In the genomic region with DNA sequence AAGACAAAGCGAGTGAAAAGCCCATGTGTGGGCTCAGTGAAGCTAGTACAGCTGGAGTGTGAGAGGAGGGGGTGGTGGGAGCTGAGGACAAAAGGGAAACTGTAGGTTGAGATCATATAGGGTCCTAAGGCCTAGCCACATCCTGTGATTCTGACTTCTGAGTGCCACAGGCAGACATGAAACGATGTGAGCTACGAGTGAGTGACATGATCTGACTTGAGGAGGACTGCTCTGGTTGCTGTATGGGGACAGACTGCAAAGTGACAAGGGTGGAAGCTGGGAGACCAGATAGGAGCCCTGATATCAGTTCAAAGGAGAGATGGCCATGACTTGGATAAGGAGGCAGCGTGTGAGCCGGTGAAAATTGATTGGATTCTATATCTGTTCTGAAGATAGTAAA, we compare ENCODE assay signal across 9 cellular contexts.
DNase-seq lines count a peak whose midpoint lies in the region; ATAC-seq and TF ChIP-seq lines count a peak whose summit lies in the region.
"Had no signal": no experiment of that assay in that cellular context is flagged by ENCODE, and none has a peak within 500 bp of the region (broad histone marks: within the 10 kb centered on the region; RNA-seq: fewer than 3 reads in every experiment).

No MANE protein-coding gene starts in this region.

- intact Hi-C loops in dorsolateral prefrontal cortex (cut with DNase I) (no loop called here), heart left ventricle (cut with DNase I) (no loop called here)

- H3K9me3 ChIP-seq in heart left ventricle, result no peaks in the 10 kb centered on the region

- ATAC-seq in GM18868 (IDR thresholded peaks at IDR 0.05; ENCODE audit: unreplicated experiment) (peak; percentile 86), HG03039 (IDR thresholded peaks at IDR 0.05; ENCODE audit: unreplicated experiment) (peak; percentile 66), heart left ventricle (no peak)
- peak; percentile 80 to 95 for ATAC-seq in natural killer cell treated with Interleukin-12 subunit alpha and Interleukin-12 subunit beta and Interleukin-15 and Interleukin-18, amount 100 ng/mL, for 72 hours

- POLR2A ChIA-PET in activated CD4-positive, alpha-beta memory T cell treated with anti-CD3 and anti-CD28 coated beads, Interleukin-2, amount 10 ng/mL, durations not matched to agents 7 days and 5 days (lab: Charles Lee), result interaction anchor here (0.7 to 19.5 kb wide), 18 partner anchors 9 to 1387 kb away, joined by 3 to 290 read pairs (median 5); partner anchors contain the start of gene EIF4G2

- peak; percentile 73 for DNase-seq in activated CD4-positive, alpha-beta memory T cell treated with anti-CD3 and anti-CD28 coated beads, Interleukin-2, amount 10 ng/mL, durations not matched to agents 7 days and 5 days
- no peak for DNase-seq in natural killer cell treated with Interleukin-12 subunit alpha and Interleukin-12 subunit beta and Interleukin-15 and Interleukin-18, amount 100 ng/mL, for 72 hours (ENCODE audit: low spot score)
- no peak for DNase-seq in NCI-H774 (lab: John Stamatoyannopoulos, UW)
- DNase-seq in dorsolateral prefrontal cortex, result no peak
- DNase-seq in heart left ventricle, result no peak
- no peak for DNase-seq in NCI-H1694 treated with DMSO at 0.1 percent for 48 hours (lab: John Stamatoyannopoulos, UW)

- H3K4me1 ChIP-seq in heart left ventricle, result peaks cover 4 to 61% (median 47%) of the 10 kb centered on the region in 12 donors

- no peaks in the 10 kb centered on the region for H3K9me3 Mint-ChIP-seq in activated CD4-positive, alpha-beta memory T cell treated with anti-CD3 and anti-CD28 coated beads, Interleukin-2, amount 10 ng/mL, durations not matched to agents 7 days and 5 days
- no peaks in the 10 kb centered on the region for H3K9me3 Mint-ChIP-seq in natural killer cell treated with Interleukin-12 subunit alpha and Interleukin-12 subunit beta and Interleukin-15 and Interleukin-18, amount 100 ng/mL, for 72 hours
- H3K9me3 Mint-ChIP-seq: nephron had no signal

- H3K27ac ChIP-seq in dorsolateral prefrontal cortex (peak overlapping the region in 14 of 59 donors; percentile 1 to 86 (median 28)), heart left ventricle (peak overlapping the region in 1 of 12 donors; percentile 71)

- no peak for TF ChIP-seq CTCF in dorsolateral prefrontal cortex (IDR thresholded peaks at IDR 0.05 in 54 of 56, conservative IDR thresholded peaks at IDR 0.05 in 2 of 56; ENCODE audit: low read depth in 1 of 56, partially characterized antibody in 56 of 56)
- TF ChIP-seq CTCF in heart left ventricle (IDR thresholded peaks at IDR 0.05), result no peak

- H3K4me3 ChIP-seq in dorsolateral prefrontal cortex (no peak overlapping the region), heart left ventricle (peak overlapping the region in 1 of 12 donors; percentile 41)

- peaks cover 0 to 8% (median 0%) of the 10 kb centered on the region in 9 donors for H3K36me3 ChIP-seq in heart left ventricle

- H3K36me3 Mint-ChIP-seq in activated CD4-positive, alpha-beta memory T cell treated with anti-CD3 and anti-CD28 coated beads, Interleukin-2, amount 10 ng/mL, durations not matched to agents 7 days and 5 days (ENCODE audit: low read depth), result peaks cover 46% of the 10 kb centered on the region
- H3K36me3 Mint-ChIP-seq in natural killer cell treated with Interleukin-12 subunit alpha and Interleukin-12 subunit beta and Interleukin-15 and Interleukin-18, amount 100 ng/mL, for 72 hours, result no peaks in the 10 kb centered on the region

- peak overlapping the region; percentile 98 for H3K27ac Mint-ChIP-seq in activated CD4-positive, alpha-beta memory T cell treated with anti-CD3 and anti-CD28 coated beads, Interleukin-2, amount 10 ng/mL, durations not matched to agents 7 days and 5 days
- peak overlapping the region; percentile 88 to 89 for H3K27ac Mint-ChIP-seq in natural killer cell treated with Interleukin-12 subunit alpha and Interleukin-12 subunit beta and Interleukin-15 and Interleukin-18, amount 100 ng/mL, for 72 hours

- H3K4me3 Mint-ChIP-seq in activated CD4-positive, alpha-beta memory T cell treated with anti-CD3 and anti-CD28 coated beads, Interleukin-2, amount 10 ng/mL, durations not matched to agents 7 days and 5 days, result peak overlapping the region; percentile 88
- H3K4me3 Mint-ChIP-seq in natural killer cell treated with Interleukin-12 subunit alpha and Interleukin-12 subunit beta and Interleukin-15 and Interleukin-18, amount 100 ng/mL, for 72 hours, result peak overlapping the region; percentile 91
- H3K4me3 Mint-ChIP-seq: nephron had no signal

- whole genome bisulfite sequencing in heart left ventricle, 4 donors, result 83 to 90% (median 88%) methylated on average over 5 of the region's 5 CpGs

- no peak for TF ChIP-seq POLR2A in heart left ventricle (IDR thresholded peaks at IDR 0.05)

- H3K27me3 Mint-ChIP-seq in activated CD4-positive, alpha-beta memory T cell treated with anti-CD3 and anti-CD28 coated beads, Interleukin-2, amount 10 ng/mL, durations not matched to agents 7 days and 5 days, result no peaks in the 10 kb centered on the region
- H3K27me3 Mint-ChIP-seq in natural killer cell treated with Interleukin-12 subunit alpha and Interleukin-12 subunit beta and Interleukin-15 and Interleukin-18, amount 100 ng/mL, for 72 hours, result no peaks in the 10 kb centered on the region

- no peaks in the 10 kb centered on the region for H3K27me3 ChIP-seq in dorsolateral prefrontal cortex
- no peaks in the 10 kb centered on the region for H3K27me3 ChIP-seq in heart left ventricle

- peaks cover 78% of the 10 kb centered on the region for H3K4me1 Mint-ChIP-seq in activated CD4-positive, alpha-beta memory T cell treated with anti-CD3 and anti-CD28 coated beads, Interleukin-2, amount 10 ng/mL, durations not matched to agents 7 days and 5 days
- peaks cover 31 to 47% of the 10 kb centered on the region in 2 donors for H3K4me1 Mint-ChIP-seq in natural killer cell treated with Interleukin-12 subunit alpha and Interleukin-12 subunit beta and Interleukin-15 and Interleukin-18, amount 100 ng/mL, for 72 hours (ENCODE audit: low read depth in 2 of 2)

- CTCF ChIA-PET in activated CD4-positive, alpha-beta memory T cell treated with anti-CD3 and anti-CD28 coated beads, Interleukin-2, amount 10 ng/mL, durations not matched to agents 7 days and 5 days (lab: Charles Lee), result interaction anchor here (0.9 to 5.9 kb wide), 6 partner anchors 15 to 109 kb away, joined by 3 to 38 read pairs (median 6); no protein-coding TSS in a partner anchor

Comparison
In these comparisons a context has a peak if more than half of its experiments do, and no peak if none do; other contexts are left out.
1. ATAC-seq: peak in GM18868 (single experiment), HG03039 (single experiment) and natural killer cell treated with Interleukin-12 subunit alpha and Interleukin-12 subunit beta and Interleukin-15 and Interleukin-18, amount 100 ng/mL, for 72 hours (2 of 2); none in heart left ventricle (0 of 4).